ENCODE assay signal across 8 cellular contexts in genomic region chr5:179731791-179732411, GRCh38. TPM values are rescaled to one million over a fixed set of nuclear protein-coding genes. Genes with fewer than 3 reads are reported as not detected.
DNase-seq lines count a peak whose midpoint lies in the region; ATAC-seq and TF ChIP-seq lines count a peak whose summit lies in the region.

No MANE protein-coding gene starts in this region.

- TF ChIP-seq CTCF in chondrocyte (IDR thresholded peaks at IDR 0.05) = no peak

- DNase-seq in SIG-M5 treated with dmso at 0.1 percent for 504 hours (lab: John Stamatoyannopoulos, UW; ENCODE audit: unreplicated experiment) (peak; percentile 97), chondrocyte (ENCODE audit: low spot score) (no peak), NCI-H748 treated with DMSO at 0.1 percent for 48 hours (lab: John Stamatoyannopoulos, UW) (no peak)

- peak overlapping the region; percentile 80 for H3K27ac ChIP-seq in ACC112 (ENCODE audit: low read depth, low read length)
- peak overlapping the region; percentile 67 to 69 for H3K27ac ChIP-seq in mucosa of rectum (ENCODE audit: low read depth in 2 of 2, low read length in 2 of 2)
- H3K27ac ChIP-seq in temporal lobe (ENCODE audit: low read depth, low read length) = peak overlapping the region; percentile 34

- H3K4me3 Mint-ChIP-seq in chondrocyte (ENCODE audit: unreplicated experiment) = peak overlapping the region; percentile 71

- H3K9me3 ChIP-seq in mucosa of rectum (ENCODE audit: control insufficient read depth in 2 of 2, low read length in 2 of 2) = no peaks in the 10 kb centered on the region

- H3K27me3 ChIP-seq in ACC112 (ENCODE audit: insufficient read depth, low read length) (no peaks in the 10 kb centered on the region), mucosa of rectum (ENCODE audit: control insufficient read depth in 2 of 2, insufficient read depth in 2 of 2, low read length in 2 of 2) (no peaks in the 10 kb centered on the region)

- no peaks in the 10 kb centered on the region for H3K9me3 Mint-ChIP-seq in chondrocyte (ENCODE audit: low read depth)

- H2AFZ ChIP-seq in ACC112 (ENCODE audit: low read length, unreplicated experiment) = no peak overlapping the region

- H3K9ac ChIP-seq in mucosa of rectum (ENCODE audit: low read depth in 1 of 2, low read length in 2 of 2) = peak overlapping the region; percentile 49 to 70

- peak overlapping the region; percentile 92 for H3K27ac Mint-ChIP-seq in chondrocyte (ENCODE audit: unreplicated experiment)

- peak overlapping the region; percentile 87 for H3K4me3 ChIP-seq in ACC112 (ENCODE audit: low read depth, low read length)
- peak overlapping the region; percentile 51 to 77 for H3K4me3 ChIP-seq in mucosa of rectum (ENCODE audit: low read length in 2 of 2)

- H3K4me1 ChIP-seq in ACC112 (ENCODE audit: control insufficient read depth, insufficient read depth, low read length, unreplicated experiment) (peaks cover 20% of the 10 kb centered on the region), mucosa of rectum (ENCODE audit: control insufficient read depth in 2 of 2, insufficient read depth in 2 of 2, low read length in 2 of 2) (peaks cover 13% of the 10 kb centered on the region in 2 donors)

- H3K36me3 Mint-ChIP-seq in chondrocyte (ENCODE audit: low read depth) = peaks cover 14% of the 10 kb centered on the region

- peaks cover 39% of the 10 kb centered on the region for H3K4me1 Mint-ChIP-seq in chondrocyte (ENCODE audit: low read depth)

- peaks cover 25% of the 10 kb centered on the region for H3K36me3 ChIP-seq in ACC112 (ENCODE audit: insufficient read depth, low read length)
- peaks cover 27 to 39% of the 10 kb centered on the region in 2 donors for H3K36me3 ChIP-seq in mucosa of rectum (ENCODE audit: control insufficient read depth in 2 of 2, insufficient read depth in 2 of 2, low read length in 2 of 2)

- H3K79me2 ChIP-seq in ACC112 (ENCODE audit: control insufficient read depth, insufficient read depth, low read length, unreplicated experiment) = peaks cover 41% of the 10 kb centered on the region

- peak; percentile 22 for ATAC-seq in GM18907 (IDR thresholded peaks at IDR 0.05; ENCODE audit: unreplicated experiment)
- ATAC-seq in HG03097 (IDR thresholded peaks at IDR 0.05; ENCODE audit: low FRiP score, unreplicated experiment) = peak; percentile 6

- H3K27me3 Mint-ChIP-seq in chondrocyte (ENCODE audit: low read depth) = no peaks in the 10 kb centered on the region

RNA-seq across cellular contexts. Expression of gene MAML1, which starts 0.7 kb away (rescaled TPM):
- total RNA-seq in chondrocyte = 29.3 to 29.9 TPM (median 29.9 TPM) in 3 replicates
- total RNA-seq in temporal lobe = 12.8 TPM

RNA-seq across cellular contexts. Expression of gene CANX, which starts 33.1 kb away (rescaled TPM):
- 695 to 849 TPM (median 699 TPM) in 3 replicates for total RNA-seq in chondrocyte
- 289 TPM for total RNA-seq in temporal lobe

RNA-seq across cellular contexts. Expression of gene CBY3, which starts 51.1 kb away (rescaled TPM):
- total RNA-seq in chondrocyte (not detected in 3 replicates), temporal lobe (not detected)
